ENCODE assay signal across 9 cellular contexts in the genomic region with DNA sequence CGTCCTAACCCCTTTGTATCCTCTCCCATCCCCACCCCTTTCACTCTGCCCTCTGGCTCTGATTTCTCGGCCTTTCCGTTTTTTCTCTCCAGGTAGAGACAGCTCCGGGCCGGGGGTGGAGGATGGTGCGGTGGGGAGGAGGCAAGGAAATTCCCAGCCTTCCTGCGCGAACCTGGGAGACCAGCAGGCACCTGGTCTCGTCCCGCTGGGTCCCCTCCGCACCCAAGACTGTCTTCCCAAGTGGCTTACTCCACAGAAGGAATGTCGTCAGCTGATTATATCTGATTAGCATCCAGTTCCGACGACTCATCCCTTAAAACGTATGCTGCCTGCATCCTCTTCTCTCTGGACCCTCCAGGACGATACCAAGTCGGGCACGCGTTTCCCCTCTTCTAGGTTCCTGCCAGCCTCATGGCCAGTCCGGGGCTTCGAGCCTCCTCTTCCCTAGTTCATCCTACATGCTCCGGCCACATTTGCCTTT. TPM values are rescaled to one million over a fixed set of nuclear protein-coding genes. Genes with fewer than 3 reads are reported as not detected.
DNase-seq lines count a peak whose midpoint lies in the region; ATAC-seq, FAIRE-seq and TF ChIP-seq lines count a peak whose summit lies in the region.
"Had no signal": no experiment of that assay in that cellular context is flagged by ENCODE, and none has a peak within 500 bp of the region (broad histone marks: within the 10 kb centered on the region; RNA-seq: fewer than 3 reads in every experiment).

No MANE protein-coding gene starts in this region.

- H3K36me3 Mint-ChIP-seq in immature natural killer cell: no peaks in the 10 kb centered on the region

- CTCF ChIA-PET in A549 (lab: Yijun Ruan, JAX): interaction anchor here (0.6 to 3.9 kb wide), 8 partner anchors 11 to 247 kb away, joined by 3 to 17 read pairs (median 4); partner anchors contain the start of gene CAPRIN2

- H3K4me2 ChIP-seq in A549: peak overlapping the region; percentile 88

- peak; percentile 29 to 35 for DNase-seq in A549 (ENCODE audit: low read depth in 1 of 2, low spot score in 1 of 2)
- DNase-seq in HCEC 1CT: peak; percentile 48
- peak; percentile 42 for DNase-seq in adipocyte (ENCODE audit: low read depth)
- DNase-seq in immature natural killer cell: no peak
- DNase-seq in testis: no peak
- no peak for DNase-seq in erythroblast (lab: John Stamatoyannopoulos, UW)
- DNase-seq in NCI-H774 (lab: John Stamatoyannopoulos, UW): no peak
- DNase-seq in effector CD4-positive, alpha-beta T cell: no peak

- TF ChIP-seq POLR2A in A549 (IDR thresholded peaks at IDR 0.05; ENCODE audit: low read length): no peak
- no peak for TF ChIP-seq POLR2A in testis (IDR thresholded peaks at IDR 0.05)
- no peak for TF ChIP-seq POLR2A in erythroblast (IDR thresholded peaks at IDR 0.05; ENCODE audit: low read length)

- peak overlapping the region; percentile 90 for H3K9ac ChIP-seq in adipocyte (ENCODE audit: low read length)

- peaks cover 4 to 18% (median 11%) of the 10 kb centered on the region in 3 donors for H3K27me3 Mint-ChIP-seq in immature natural killer cell (ENCODE audit: low read depth in 3 of 3)

- WGBS in A549 (ENCODE audit: missing lambda C conversion rate): 41% methylated on average over 22 of the region's 22 CpGs
- WGBS in testis, 2 donors: 11 to 17% methylated on average over 14 to 22 of the region's 22 CpGs

- peaks cover 36% of the 10 kb centered on the region for H3K4me1 ChIP-seq in A549
- H3K4me1 ChIP-seq in adipocyte (ENCODE audit: control insufficient read depth, insufficient read depth, low read length): peaks cover 23% of the 10 kb centered on the region
- H3K4me1 ChIP-seq in testis: peaks cover 16% of the 10 kb centered on the region

- no peak for TF ChIP-seq EP300 in A549 (IDR thresholded peaks at IDR 0.05)

- H3K27me3 ChIP-seq in adipocyte (replicated peaks; ENCODE audit: control insufficient read depth, insufficient read depth, low read length): no peaks in the 10 kb centered on the region
- H3K27me3 ChIP-seq in testis: no peaks in the 10 kb centered on the region
- H3K27me3 ChIP-seq: thyroid gland had no signal

- peak overlapping the region; percentile 80 to 90 (median 84) for H3K4me3 Mint-ChIP-seq in immature natural killer cell

- H3K27ac ChIP-seq in A549 (peak overlapping the region; percentile 97 to 100), testis (no peak overlapping the region)

- POLR2A ChIA-PET in A549 (lab: Yijun Ruan, JAX): interaction anchor here (0.5 to 3.8 kb wide), 6 partner anchors 11 to 152 kb away, joined by 3 to 90 read pairs (median 8); partner anchors contain the start of gene CAPRIN2

- peaks cover 23 to 26% of the 10 kb centered on the region in 2 donors for H3K4me1 Mint-ChIP-seq in immature natural killer cell

- H3K9me3 Mint-ChIP-seq in immature natural killer cell: peaks cover 0 to 2% (median 0%) of the 10 kb centered on the region in 6 donors

- peak overlapping the region in 2 of 6 donors; percentile 62 to 66 for H3K27ac Mint-ChIP-seq in immature natural killer cell

- H3K9me3 ChIP-seq in A549 (no peaks in the 10 kb centered on the region), adipocyte (ENCODE audit: control insufficient read depth, low read length) (no peaks in the 10 kb centered on the region), testis (no peaks in the 10 kb centered on the region)
- H3K9me3 ChIP-seq: thyroid gland had no signal

- no peak for FAIRE-seq in A549 (lab: Jason Lieb, UNC)

- no peak for TF ChIP-seq RAD21 in A549 (conservative IDR thresholded peaks at IDR 0.05 in 1 of 2, IDR thresholded peaks at IDR 0.05 in 1 of 2)

- H3K36me3 ChIP-seq in adipocyte (ENCODE audit: control insufficient read depth, insufficient read depth, low read length, severe bottlenecking) (peaks cover 8% of the 10 kb centered on the region), testis (ENCODE audit: low read depth, missing control alignments) (no peaks in the 10 kb centered on the region)
- H3K36me3 ChIP-seq: thyroid gland had no signal

- ATAC-seq in A549: peak in 1 of 2 experiments; percentile 1; a peak in 1 of 6 replicates

- H3K4me3 ChIP-seq in A549: peak overlapping the region; percentile 73
- peak overlapping the region; percentile 85 for H3K4me3 ChIP-seq in adipocyte (ENCODE audit: low read length)
- H3K4me3 ChIP-seq in testis: peak overlapping the region; percentile 55 to 67

- TF ChIP-seq CTCF in A549 (IDR thresholded peaks at IDR 0.05) (no peak), testis (IDR thresholded peaks at IDR 0.05) (no peak)

- intact Hi-C loops in testis (cut with DNase I; ENCODE audit: low total_unique reads): no loop called here

TF ChIP-seq in A549, 52 proteins besides CTCF, POLR2A, EP300 and RAD21 (continues in another document):
- TF ChIP-seq BCL3 (IDR thresholded peaks at IDR 0.05): no peak
- TF ChIP-seq RARB (CRISPR knock-in tag; IDR thresholded peaks at IDR 0.05): no peak
- no peak for TF ChIP-seq RCOR1 (IDR thresholded peaks at IDR 0.05; ENCODE audit: low read depth, low read length)
- no peak for TF ChIP-seq BHLHE40 (IDR thresholded peaks at IDR 0.05; ENCODE audit: low read depth, low read length)
- TF ChIP-seq CEBPB (IDR thresholded peaks at IDR 0.05): no peak
- no peak for TF ChIP-seq SMC3 (IDR thresholded peaks at IDR 0.05)
- TF ChIP-seq PHF8 (IDR thresholded peaks at IDR 0.05; ENCODE audit: borderline replicate concordance, low read depth): no peak
- TF ChIP-seq, protein P1, sequence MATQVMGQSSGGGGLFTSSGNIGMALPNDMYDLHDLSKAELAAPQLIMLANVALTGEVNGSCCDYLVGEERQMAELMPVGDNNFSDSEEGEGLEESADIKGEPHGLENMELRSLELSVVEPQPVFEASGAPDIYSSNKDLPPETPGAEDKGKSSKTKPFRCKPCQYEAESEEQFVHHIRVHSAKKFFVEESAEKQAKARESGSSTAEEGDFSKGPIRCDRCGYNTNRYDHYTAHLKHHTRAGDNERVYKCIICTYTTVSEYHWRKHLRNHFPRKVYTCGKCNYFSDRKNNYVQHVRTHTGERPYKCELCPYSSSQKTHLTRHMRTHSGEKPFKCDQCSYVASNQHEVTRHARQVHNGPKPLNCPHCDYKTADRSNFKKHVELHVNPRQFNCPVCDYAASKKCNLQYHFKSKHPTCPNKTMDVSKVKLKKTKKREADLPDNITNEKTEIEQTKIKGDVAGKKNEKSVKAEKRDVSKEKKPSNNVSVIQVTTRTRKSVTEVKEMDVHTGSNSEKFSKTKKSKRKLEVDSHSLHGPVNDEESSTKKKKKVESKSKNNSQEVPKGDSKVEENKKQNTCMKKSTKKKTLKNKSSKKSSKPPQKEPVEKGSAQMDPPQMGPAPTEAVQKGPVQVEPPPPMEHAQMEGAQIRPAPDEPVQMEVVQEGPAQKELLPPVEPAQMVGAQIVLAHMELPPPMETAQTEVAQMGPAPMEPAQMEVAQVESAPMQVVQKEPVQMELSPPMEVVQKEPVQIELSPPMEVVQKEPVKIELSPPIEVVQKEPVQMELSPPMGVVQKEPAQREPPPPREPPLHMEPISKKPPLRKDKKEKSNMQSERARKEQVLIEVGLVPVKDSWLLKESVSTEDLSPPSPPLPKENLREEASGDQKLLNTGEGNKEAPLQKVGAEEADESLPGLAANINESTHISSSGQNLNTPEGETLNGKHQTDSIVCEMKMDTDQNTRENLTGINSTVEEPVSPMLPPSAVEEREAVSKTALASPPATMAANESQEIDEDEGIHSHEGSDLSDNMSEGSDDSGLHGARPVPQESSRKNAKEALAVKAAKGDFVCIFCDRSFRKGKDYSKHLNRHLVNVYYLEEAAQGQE (IDR thresholded peaks at IDR 0.05): no peak
- TF ChIP-seq ZSCAN20 (CRISPR knock-in tag; IDR thresholded peaks at IDR 0.05): no peak
- no peak for TF ChIP-seq FOSL2 (IDR thresholded peaks at IDR 0.05)
- TF ChIP-seq FOSL2 (CRISPR knock-in tag; IDR thresholded peaks at IDR 0.05): no peak
- TF ChIP-seq ZC3H11A (IDR thresholded peaks at IDR 0.05): no peak
- TF ChIP-seq, protein P2, sequence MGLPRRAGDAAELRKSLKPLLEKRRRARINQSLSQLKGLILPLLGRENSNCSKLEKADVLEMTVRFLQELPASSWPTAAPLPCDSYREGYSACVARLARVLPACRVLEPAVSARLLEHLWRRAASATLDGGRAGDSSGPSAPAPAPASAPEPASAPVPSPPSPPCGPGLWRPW (IDR thresholded peaks at IDR 0.05): no peak
- TF ChIP-seq HOXB13 (CRISPR knock-in tag; IDR thresholded peaks at IDR 0.05; ENCODE audit: low read depth): no peak
- no peak for TF ChIP-seq CHD4 (IDR thresholded peaks at IDR 0.05; ENCODE audit: borderline replicate concordance)

RNA-seq across cellular contexts. Expression of gene CAPRIN2, which starts 42.2 kb away (rescaled TPM):
- polyA plus RNA-seq in A549 (2011; rRNA removed) (26.2 and 31.6 TPM in 2 replicates), A549 (2017; fragmentation: RNase III; extraction: RNeasy Plus Mini Kit Qiagen cat#74134 plus additional on column Dnase treatment) (23.1 to 25.0 TPM (median 24.2 TPM) in 3 replicates), immature natural killer cell (1 to 10 TPM; 3.0 to 8.8 (median 7.2) TPM), testis (ENCODE audit: insufficient read depth, low read depth, low replicate concordance) (43.7 TPM)
- 8.2 and 8.9 TPM in 2 replicates for polyA plus RNA-seq in A549 (2012; cell fraction: cytosol; rRNA removed)
- 17.7 and 32.2 TPM in 2 replicates for polyA plus RNA-seq in A549 (2012; cell fraction: nucleus; rRNA removed)
- polyA minus RNA-seq in A549 (2011; rRNA and poly(A)+ RNA removed): 12.0 and 14.0 TPM in 2 replicates
- total RNA-seq in testis: 100 to 1,000 TPM in 1 of 2 donors, 10 to 100 TPM in 1; 74.5 to 108 TPM

Comparison
In these comparisons a context has a peak if more than half of its experiments do, and no peak if none do; other contexts are left out.
1. DNase-seq: peak in A549 (2 of 2), HCEC 1CT (single experiment) and adipocyte (single experiment); none in immature natural killer cell (0 of 3), testis (single experiment), erythroblast (0 of 2), NCI-H774 (single experiment) and effector CD4-positive, alpha-beta T cell (single experiment).
2. H3K27ac ChIP-seq: peak in A549 (2 of 2); none in testis (0 of 2).
3. Peak in every context shown above with its lines, with median percentiles within 50 percentile points of each other: H3K4me3 ChIP-seq.